ENCODE assay signal across 1 cellular context in genomic region chr3:121545564-121546455, GRCh38.
A peak's percentile ranks its signal among the peaks of the same experiment; 100 is the strongest.
TF ChIP-seq lines count a peak whose summit lies in the region.

TSS of gene POLQ (minus strand) at chr3:121545988. CDS start at chr3:121545877, 111 bp downstream.

TF ChIP-seq in K562, 482 proteins besides CTCF, POLR2A, EP300 and RAD21 (continued from another document and continues in another):
- peak; percentile 9; the same call in 1 of the 2 replicates for TF ChIP-seq JUND (IDR thresholded peaks at IDR 0.05; ENCODE audit: borderline replicate concordance, low read depth, low read length)
- no peak for TF ChIP-seq JUND (tag; IDR thresholded peaks at IDR 0.05; ENCODE audit: borderline replicate concordance, low read depth, low read length)
- TF ChIP-seq, protein P1, sequence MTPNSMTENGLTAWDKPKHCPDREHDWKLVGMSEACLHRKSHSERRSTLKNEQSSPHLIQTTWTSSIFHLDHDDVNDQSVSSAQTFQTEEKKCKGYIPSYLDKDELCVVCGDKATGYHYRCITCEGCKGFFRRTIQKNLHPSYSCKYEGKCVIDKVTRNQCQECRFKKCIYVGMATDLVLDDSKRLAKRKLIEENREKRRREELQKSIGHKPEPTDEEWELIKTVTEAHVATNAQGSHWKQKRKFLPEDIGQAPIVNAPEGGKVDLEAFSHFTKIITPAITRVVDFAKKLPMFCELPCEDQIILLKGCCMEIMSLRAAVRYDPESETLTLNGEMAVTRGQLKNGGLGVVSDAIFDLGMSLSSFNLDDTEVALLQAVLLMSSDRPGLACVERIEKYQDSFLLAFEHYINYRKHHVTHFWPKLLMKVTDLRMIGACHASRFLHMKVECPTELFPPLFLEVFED (CRISPR knock-in tag; conservative IDR thresholded peaks at IDR 0.05), result no peak
- TF ChIP-seq BHLHE40 (IDR thresholded peaks at IDR 0.05; ENCODE audit: low read length), result no peak
- TF ChIP-seq FOXJ2 (tag; IDR thresholded peaks at IDR 0.05), result no peak
- TF ChIP-seq ARID3A (IDR thresholded peaks at IDR 0.05; ENCODE audit: borderline replicate concordance, low read depth, low read length), result no peak
- no peak for TF ChIP-seq ZNF696 (CRISPR knock-in tag; conservative IDR thresholded peaks at IDR 0.05)
- TF ChIP-seq ZNF592 (IDR thresholded peaks at IDR 0.05), result no peak
- TF ChIP-seq, protein P2, sequence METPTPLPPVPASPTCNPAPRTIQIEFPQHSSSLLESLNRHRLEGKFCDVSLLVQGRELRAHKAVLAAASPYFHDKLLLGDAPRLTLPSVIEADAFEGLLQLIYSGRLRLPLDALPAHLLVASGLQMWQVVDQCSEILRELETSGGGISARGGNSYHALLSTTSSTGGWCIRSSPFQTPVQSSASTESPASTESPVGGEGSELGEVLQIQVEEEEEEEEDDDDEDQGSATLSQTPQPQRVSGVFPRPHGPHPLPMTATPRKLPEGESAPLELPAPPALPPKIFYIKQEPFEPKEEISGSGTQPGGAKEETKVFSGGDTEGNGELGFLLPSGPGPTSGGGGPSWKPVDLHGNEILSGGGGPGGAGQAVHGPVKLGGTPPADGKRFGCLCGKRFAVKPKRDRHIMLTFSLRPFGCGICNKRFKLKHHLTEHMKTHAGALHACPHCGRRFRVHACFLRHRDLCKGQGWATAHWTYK (CRISPR knock-in tag; IDR thresholded peaks at IDR 0.05), result no peak
- no peak for TF ChIP-seq PRPF4 (IDR thresholded peaks at IDR 0.05; ENCODE audit: insufficient read depth, low read depth, low read length, poor library complexity, severe bottlenecking)
- TF ChIP-seq MLX (CRISPR knock-in tag; conservative IDR thresholded peaks at IDR 0.05), result no peak
- no peak for TF ChIP-seq ZFP91 (CRISPR knock-in tag; IDR thresholded peaks at IDR 0.05)
- no peak for TF ChIP-seq HMG20A (CRISPR knock-in tag; conservative IDR thresholded peaks at IDR 0.05)
- TF ChIP-seq MGA (IDR thresholded peaks at IDR 0.05), result no peak
- TF ChIP-seq COPS2 (conservative IDR thresholded peaks at IDR 0.05), result no peak
- no peak for TF ChIP-seq HDAC3 (IDR thresholded peaks at IDR 0.05; ENCODE audit: borderline replicate concordance, partially characterized antibody)
- no peak for TF ChIP-seq ATF2 (CRISPR knock-in tag; IDR thresholded peaks at IDR 0.05)
- TF ChIP-seq MECOM (CRISPR knock-in tag; IDR thresholded peaks at IDR 0.05), result no peak
- TF ChIP-seq TFE3 (CRISPR knock-in tag; IDR thresholded peaks at IDR 0.05), result no peak
- TF ChIP-seq ID3 (CRISPR knock-in tag; IDR thresholded peaks at IDR 0.05), result no peak
- no peak for TF ChIP-seq ID3 (tag; IDR thresholded peaks at IDR 0.05)
- peak; percentile 48 for TF ChIP-seq CHD1 (IDR thresholded peaks at IDR 0.05; ENCODE audit: low read length)
- no peak for TF ChIP-seq FOXK1 (CRISPR knock-in tag; IDR thresholded peaks at IDR 0.05; ENCODE audit: borderline replicate concordance)
- TF ChIP-seq SOX6 (IDR thresholded peaks at IDR 0.05), result no peak
- peak; percentile 80 for TF ChIP-seq EP400 (IDR thresholded peaks at IDR 0.05)
- TF ChIP-seq HSF4 (CRISPR knock-in tag; IDR thresholded peaks at IDR 0.05; ENCODE audit: borderline replicate concordance), result no peak
